In the genomic region with DNA sequence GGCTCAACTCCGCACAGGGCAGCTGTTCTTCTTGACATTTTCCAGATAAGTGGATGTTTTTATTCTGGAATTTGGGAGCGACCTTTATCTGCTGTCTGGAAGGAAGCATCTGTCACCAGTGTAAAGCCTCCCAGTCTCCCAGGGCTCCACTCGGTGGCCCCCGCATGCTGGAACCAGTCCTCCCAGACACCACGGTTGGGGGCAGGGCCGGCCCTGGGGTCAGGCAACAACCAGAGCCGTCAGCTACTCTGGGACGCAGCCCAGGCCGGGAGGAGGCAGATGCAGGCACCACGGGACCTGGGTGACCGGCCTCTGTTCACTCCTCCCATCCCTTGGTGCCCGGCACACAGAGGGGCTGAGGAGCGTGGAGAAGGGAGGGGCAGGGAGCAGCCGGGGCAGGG, we compare ENCODE assay signal across 2 cellular contexts.
TF ChIP-seq lines count a peak whose summit lies in the region.

No MANE protein-coding gene starts in this region.

TF ChIP-seq in liver, 16 proteins besides CTCF, POLR2A, EP300 and RAD21:
- TF ChIP-seq ZBTB33 (IDR thresholded peaks at IDR 0.05) (no peak), MAX (IDR thresholded peaks at IDR 0.05) (no peak), HNF4G (IDR thresholded peaks at IDR 0.05) (no peak), FOXA1 (IDR thresholded peaks at IDR 0.05) (no peak), JUND (IDR thresholded peaks at IDR 0.05) (no peak), TAF1 (conservative IDR thresholded peaks at IDR 0.05) (no peak), NR2F2 (IDR thresholded peaks at IDR 0.05) (peak; percentile 94), RXRA (IDR thresholded peaks at IDR 0.05) (peak; percentile 51 to 61), YY1 (IDR thresholded peaks at IDR 0.05) (no peak), HNF4A (conservative IDR thresholded peaks at IDR 0.05) (no peak), GABPA (IDR thresholded peaks at IDR 0.05 in 1 of 2, conservative IDR thresholded peaks at IDR 0.05 in 1 of 2) (no peak), FOXA2 (IDR thresholded peaks at IDR 0.05) (no peak), SP1 (IDR thresholded peaks at IDR 0.05) (peak; percentile 41), EGR1 (IDR thresholded peaks at IDR 0.05; ENCODE audit: low read depth in 2 of 2) (no peak)
- TF ChIP-seq, protein P1, sequence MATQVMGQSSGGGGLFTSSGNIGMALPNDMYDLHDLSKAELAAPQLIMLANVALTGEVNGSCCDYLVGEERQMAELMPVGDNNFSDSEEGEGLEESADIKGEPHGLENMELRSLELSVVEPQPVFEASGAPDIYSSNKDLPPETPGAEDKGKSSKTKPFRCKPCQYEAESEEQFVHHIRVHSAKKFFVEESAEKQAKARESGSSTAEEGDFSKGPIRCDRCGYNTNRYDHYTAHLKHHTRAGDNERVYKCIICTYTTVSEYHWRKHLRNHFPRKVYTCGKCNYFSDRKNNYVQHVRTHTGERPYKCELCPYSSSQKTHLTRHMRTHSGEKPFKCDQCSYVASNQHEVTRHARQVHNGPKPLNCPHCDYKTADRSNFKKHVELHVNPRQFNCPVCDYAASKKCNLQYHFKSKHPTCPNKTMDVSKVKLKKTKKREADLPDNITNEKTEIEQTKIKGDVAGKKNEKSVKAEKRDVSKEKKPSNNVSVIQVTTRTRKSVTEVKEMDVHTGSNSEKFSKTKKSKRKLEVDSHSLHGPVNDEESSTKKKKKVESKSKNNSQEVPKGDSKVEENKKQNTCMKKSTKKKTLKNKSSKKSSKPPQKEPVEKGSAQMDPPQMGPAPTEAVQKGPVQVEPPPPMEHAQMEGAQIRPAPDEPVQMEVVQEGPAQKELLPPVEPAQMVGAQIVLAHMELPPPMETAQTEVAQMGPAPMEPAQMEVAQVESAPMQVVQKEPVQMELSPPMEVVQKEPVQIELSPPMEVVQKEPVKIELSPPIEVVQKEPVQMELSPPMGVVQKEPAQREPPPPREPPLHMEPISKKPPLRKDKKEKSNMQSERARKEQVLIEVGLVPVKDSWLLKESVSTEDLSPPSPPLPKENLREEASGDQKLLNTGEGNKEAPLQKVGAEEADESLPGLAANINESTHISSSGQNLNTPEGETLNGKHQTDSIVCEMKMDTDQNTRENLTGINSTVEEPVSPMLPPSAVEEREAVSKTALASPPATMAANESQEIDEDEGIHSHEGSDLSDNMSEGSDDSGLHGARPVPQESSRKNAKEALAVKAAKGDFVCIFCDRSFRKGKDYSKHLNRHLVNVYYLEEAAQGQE (IDR thresholded peaks at IDR 0.05) = no peak
- TF ChIP-seq, protein P2, sequence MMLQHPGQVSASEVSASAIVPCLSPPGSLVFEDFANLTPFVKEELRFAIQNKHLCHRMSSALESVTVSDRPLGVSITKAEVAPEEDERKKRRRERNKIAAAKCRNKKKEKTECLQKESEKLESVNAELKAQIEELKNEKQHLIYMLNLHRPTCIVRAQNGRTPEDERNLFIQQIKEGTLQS (IDR thresholded peaks at IDR 0.05) = no peak
TF ChIP-seq in liver: peak in this region for 3.

TF ChIP-seq in HepG2, 621 proteins besides CTCF, POLR2A, EP300 and RAD21:
- TF ChIP-seq DDIT3 (CRISPR knock-in tag; IDR thresholded peaks at IDR 0.05) = no peak
